ENCODE assay signal across 8 cellular contexts in the genomic region with DNA sequence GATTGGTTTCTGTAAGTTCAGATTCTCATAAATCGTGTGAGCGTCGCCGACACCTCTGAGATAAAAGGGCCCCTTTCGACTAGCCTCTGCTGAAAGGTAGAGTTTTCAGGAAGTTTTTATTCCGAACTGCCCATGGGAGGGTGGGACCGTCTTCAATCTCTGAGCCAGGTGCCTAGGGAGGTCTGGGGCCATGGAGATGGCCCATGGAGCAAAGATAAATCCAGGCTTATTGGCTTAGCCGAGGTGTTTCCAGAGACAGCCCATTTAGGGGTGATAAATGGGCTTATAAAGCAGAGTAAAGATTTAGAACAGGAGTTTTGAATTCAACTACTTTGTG. TPM values are rescaled to one million over a fixed set of nuclear protein-coding genes. Genes with fewer than 3 reads are reported as not detected.
A peak's percentile ranks its signal among the peaks of the same experiment; 100 is the strongest.
DNase-seq lines count a peak whose midpoint lies in the region; ATAC-seq and TF ChIP-seq lines count a peak whose summit lies in the region.

No MANE protein-coding gene starts in this region.

- 0 out of 2 replicates have a peak, but pooled peaks cover 2% of the 10 kb centered on the region for H3K36me3 ChIP-seq in ES-I3 (ENCODE audit: insufficient read depth, low read length)
- H3K36me3 ChIP-seq in HCT116 (ENCODE audit: control insufficient read depth in 1 of 2, insufficient read depth in 2 of 2, low read length in 2 of 2): peaks cover 2 to 3% of the 10 kb centered on the region in 2 experiments; a peak in 1 of 4 replicates
- H3K36me3 ChIP-seq in Panc1 (ENCODE audit: control insufficient read depth, insufficient read depth, low read length): peaks cover 4% of the 10 kb centered on the region
- no peaks in the 10 kb centered on the region for H3K36me3 ChIP-seq in skeletal muscle satellite cell (ENCODE audit: insufficient read depth, low read length)

- peak overlapping the region; percentile 80 to 98 for H3K4me3 ChIP-seq in HCT116 (replicated peaks in 1 of 2; ENCODE audit: low read depth in 1 of 2, low read length in 2 of 2)
- H3K4me3 ChIP-seq in Panc1 (ENCODE audit: low read depth in 2 of 2, low read length in 2 of 2): peak overlapping the region; percentile 87 to 97
- H3K4me3 ChIP-seq in fibroblast of the aortic adventitia (ENCODE audit: low read depth, low read length): peak overlapping the region; percentile 100
- peak overlapping the region; percentile 89 for H3K4me3 ChIP-seq in skeletal muscle satellite cell (ENCODE audit: low read length)

- no peak for TF ChIP-seq POLR2A in HCT116 (IDR thresholded peaks at IDR 0.05; ENCODE audit: borderline replicate concordance, extremely low read depth, insufficient read depth, insufficient read length)

- CTCF ChIA-PET in HCT116 (lab: Charles Lee): no interaction called here
- CTCF ChIA-PET in Panc1 (lab: Charles Lee): no interaction called here

- H3K9ac ChIP-seq in ES-I3 (ENCODE audit: low read depth, low read length) (peak overlapping the region; percentile 77), HCT116 (ENCODE audit: low read length) (peak overlapping the region; percentile 90), skeletal muscle satellite cell (ENCODE audit: low read depth, low read length) (peak overlapping the region; percentile 84)

- RAD21 ChIA-PET in HCT116 (lab: Charles Lee; ENCODE audit: low non-redundant PET in 1 of 2, low total read pairs in 2 of 2, uncharacterized antibody in 2 of 2, unreplicated experiment in 2 of 2): no interaction called here

- peak overlapping the region; percentile 95 for H3K4me2 ChIP-seq in HCT116 (ENCODE audit: low read length)
- H3K4me2 ChIP-seq in skeletal muscle satellite cell (ENCODE audit: low read length): peak overlapping the region; percentile 82

- H2AFZ ChIP-seq in HCT116 (ENCODE audit: low read depth, low read length, poor library complexity, severe bottlenecking): no peak overlapping the region

- no peaks in the 10 kb centered on the region for H4K20me1 ChIP-seq in HCT116 (ENCODE audit: insufficient read depth)

- BruUV-seq in HCT116 (replicated peaks; lab: Mats Ljungman, UMichigan): TSS peak; percentile 68
- TSS peak; percentile 78 for BruUV-seq in Panc1 (replicated peaks; lab: Mats Ljungman, UMichigan)

- H3K4me1 ChIP-seq in ES-I3 (ENCODE audit: insufficient read depth, low read length): no peaks in the 10 kb centered on the region
- H3K4me1 ChIP-seq in HCT116 (ENCODE audit: control insufficient read depth in 1 of 2, insufficient read depth in 2 of 2, low read length in 2 of 2): peaks cover 9 to 15% of the 10 kb centered on the region in 2 experiments; a peak in 2 of 4 replicates
- peaks cover 16% of the 10 kb centered on the region for H3K4me1 ChIP-seq in Panc1 (ENCODE audit: control insufficient read depth, insufficient read depth, low read length)
- H3K4me1 ChIP-seq in skeletal muscle satellite cell (ENCODE audit: control insufficient read depth, insufficient read depth, low read length): peaks cover 13% of the 10 kb centered on the region

- DNase-seq in HCT116 (ENCODE audit: low read depth, low spot score) (no peak), Panc1 (ENCODE audit: low read depth, low spot score) (no peak), fibroblast of the aortic adventitia (ENCODE audit: low read depth) (no peak), AG08396 (ENCODE audit: low spot score) (no peak), Ammon's horn (ENCODE audit: low spot score) (no peak)
- no peak for DNase-seq in activated effector memory CD4-positive, alpha-beta T cell treated with anti-CD3 and anti-CD28 coated beads, Interleukin-2, amount 50 U/mL, for 16 hours

- no peak for TF ChIP-seq RAD21 in HCT116 (IDR thresholded peaks at IDR 0.05; ENCODE audit: low read depth)

- intact Hi-C loops in HCT116 (cut with micrococcal nuclease) (no loop called here), Panc1 (cut with micrococcal nuclease; ENCODE audit: unreplicated experiment) (loop anchor here (10.0 kb wide), 1 partner anchor 212 kb away; no protein-coding TSS in a partner anchor)

- no peak for TF ChIP-seq CTCF in HCT116 (IDR thresholded peaks at IDR 0.05 in 2 of 3, conservative IDR thresholded peaks at IDR 0.05 in 1 of 3; ENCODE audit: borderline replicate concordance in 1 of 3, insufficient read depth in 1 of 3, low read depth in 2 of 3, low read length in 2 of 3)
- no peak for TF ChIP-seq CTCF in Panc1 (IDR thresholded peaks at IDR 0.05)
- no peak for TF ChIP-seq CTCF in fibroblast of the aortic adventitia (IDR thresholded peaks at IDR 0.05; ENCODE audit: insufficient read depth, low read length)

- H3K9me3 ChIP-seq in ES-I3 (ENCODE audit: control insufficient read depth, insufficient read depth, low read length): no peaks in the 10 kb centered on the region
- no peaks in the 10 kb centered on the region for H3K9me3 ChIP-seq in HCT116 (ENCODE audit: control insufficient read depth in 1 of 2, insufficient read depth in 1 of 2, low read depth in 1 of 2, low read length in 2 of 2)
- no peaks in the 10 kb centered on the region for H3K9me3 ChIP-seq in Panc1 (ENCODE audit: control insufficient read depth, insufficient read depth, low read depth, low read length)
- H3K9me3 ChIP-seq in skeletal muscle satellite cell (replicated peaks; ENCODE audit: low read length): no peaks in the 10 kb centered on the region

- in situ Hi-C loops in Panc1 (cut with HindIII; ENCODE audit: low pct_unique_long_range_greater_than_20kb, low sequenced_read_pairs): no loop called here

- H3K79me2 ChIP-seq in HCT116 (ENCODE audit: insufficient read depth, low read length): peaks cover 54% of the 10 kb centered on the region

- H3K27me3 ChIP-seq in HCT116 (ENCODE audit: insufficient read depth, low read length) (no peaks in the 10 kb centered on the region), Panc1 (ENCODE audit: control insufficient read depth, insufficient read depth, low read length) (no peaks in the 10 kb centered on the region), skeletal muscle satellite cell (ENCODE audit: control insufficient read depth, insufficient read depth, low read length) (no peaks in the 10 kb centered on the region)

- peak overlapping the region; percentile 72 for H3K27ac ChIP-seq in HCT116 (ENCODE audit: low read depth, low read length)
- peak overlapping the region; percentile 86 for H3K27ac ChIP-seq in Panc1 (ENCODE audit: low read length)

- POLR2A ChIA-PET in HCT116 (lab: Charles Lee) (no interaction called here), Panc1 (lab: Charles Lee) (no interaction called here)

- ATAC-seq in HCT116 (peak; percentile 44), Panc1 (peak; percentile 52)

- H3K9me2 ChIP-seq in HCT116 (ENCODE audit: insufficient read depth): no peaks in the 10 kb centered on the region

TF ChIP-seq in HCT116, 20 proteins besides CTCF, POLR2A, EP300 and RAD21:
- TF ChIP-seq ZFX (IDR thresholded peaks at IDR 0.05) (no peak), YY1 (IDR thresholded peaks at IDR 0.05; ENCODE audit: extremely low read depth, insufficient replicate concordance, low read depth, low read length) (no peak), FOSL1 (IDR thresholded peaks at IDR 0.05; ENCODE audit: low read depth) (no peak), TCF7L2 (IDR thresholded peaks at IDR 0.05; ENCODE audit: borderline replicate concordance, extremely low read depth, insufficient read depth, insufficient read length) (no peak)
- TF ChIP-seq, protein P1, sequence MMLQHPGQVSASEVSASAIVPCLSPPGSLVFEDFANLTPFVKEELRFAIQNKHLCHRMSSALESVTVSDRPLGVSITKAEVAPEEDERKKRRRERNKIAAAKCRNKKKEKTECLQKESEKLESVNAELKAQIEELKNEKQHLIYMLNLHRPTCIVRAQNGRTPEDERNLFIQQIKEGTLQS (IDR thresholded peaks at IDR 0.05): no peak

RNA-seq across cellular contexts. Expression of a gene that starts 0.4 kb away (rescaled TPM):
- total RNA-seq in HCT116 (2021; ENCODE audit: unreplicated experiment) (47.7 TPM), Panc1 (2021; ENCODE audit: unreplicated experiment) (51.6 TPM), fibroblast of the aortic adventitia (ENCODE audit: low replicate concordance) (23.7 and 33.9 TPM in 2 replicates)
- 9.3 and 11.4 TPM in 2 replicates for polyA plus RNA-seq in HCT116 (2012)
- 16.2 TPM for polyA plus RNA-seq in Panc1 (2012; ENCODE audit: insufficient read length)
- 24.5 and 27.4 TPM in 2 replicates for total RNA-seq in skeletal muscle satellite cell (2012; rRNA removed)

RNA-seq across cellular contexts. Expression of a gene that starts 0.7 kb away (rescaled TPM):
- 4.1 TPM for total RNA-seq in HCT116 (2021; ENCODE audit: unreplicated experiment)
- 2.0 and 2.5 TPM in 2 replicates for polyA plus RNA-seq in HCT116 (2012)
- 5.6 TPM for total RNA-seq in Panc1 (2021; ENCODE audit: unreplicated experiment)
- 5.0 TPM for polyA plus RNA-seq in Panc1 (2012; ENCODE audit: insufficient read length)
- 4.2 and 7.4 TPM in 2 replicates for total RNA-seq in fibroblast of the aortic adventitia (ENCODE audit: low replicate concordance)
- total RNA-seq in skeletal muscle satellite cell (2012; rRNA removed): 1.0 and 1.3 TPM in 2 replicates
